Comparison of ENCODE assay signal across 7 cellular contexts in the genomic region with DNA sequence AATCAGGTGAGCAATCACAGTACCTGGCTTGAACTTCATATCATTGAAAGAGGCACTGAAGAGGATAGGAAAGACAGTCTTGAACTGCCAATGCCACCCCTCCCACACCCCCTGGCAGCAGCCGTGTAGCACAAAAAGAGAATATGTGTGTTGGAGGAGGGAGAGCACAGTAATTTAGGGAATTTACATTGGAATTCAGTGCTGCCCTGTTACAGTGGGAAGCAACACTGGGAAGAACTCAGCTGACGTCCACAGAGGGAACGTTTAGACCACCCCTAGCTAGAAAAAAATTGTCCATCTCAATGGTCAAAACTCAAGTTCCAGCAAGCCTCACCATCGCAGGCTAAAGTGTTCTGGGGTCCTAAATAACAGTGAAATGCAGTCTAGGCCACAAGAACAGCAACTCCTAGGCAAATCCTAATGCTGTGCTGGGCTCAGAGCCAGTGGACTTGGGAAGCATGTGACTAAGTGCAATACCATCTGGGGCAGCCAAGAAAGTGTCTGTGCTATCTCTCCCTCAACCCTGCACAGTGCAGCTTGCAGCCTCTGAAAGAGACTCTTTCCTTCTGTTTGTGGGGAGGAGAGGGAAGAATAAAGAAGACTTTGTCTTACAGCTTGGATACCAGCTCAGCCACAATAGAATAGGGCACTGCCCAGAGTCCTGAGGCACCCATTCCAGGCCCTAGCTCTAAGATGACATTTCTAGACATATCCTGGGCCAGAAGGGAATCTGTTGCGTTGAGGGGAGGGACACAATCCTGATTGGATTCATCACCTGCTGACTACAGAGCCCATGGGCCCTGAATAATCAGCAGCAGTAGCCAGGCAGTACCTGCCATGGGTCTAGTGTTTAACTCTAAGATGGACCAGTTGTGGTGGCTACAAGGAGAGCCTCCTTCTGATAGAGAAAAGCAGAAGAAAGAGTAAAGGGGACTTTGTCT.
DNase-seq lines count a peak whose midpoint lies in the region; ATAC-seq and TF ChIP-seq lines count a peak whose summit lies in the region.

No MANE protein-coding gene starts in this region.

- no peaks in the 10 kb centered on the region for H3K27me3 Mint-ChIP-seq in chondrocyte (ENCODE audit: low read depth)

- peaks cover 46% of the 10 kb centered on the region for H3K4me1 Mint-ChIP-seq in chondrocyte (ENCODE audit: low read depth)

- H3K4me1 ChIP-seq in left lung (peaks cover 0 to 6% of the 10 kb centered on the region in 2 donors), upper lobe of right lung (peaks cover 14% of the 10 kb centered on the region)

- peak overlapping the region; percentile 89 for H3K27ac Mint-ChIP-seq in chondrocyte (ENCODE audit: unreplicated experiment)

- H3K27ac ChIP-seq in left lung (peak overlapping the region; percentile 18 to 33), upper lobe of right lung (peak overlapping the region; percentile 1)

- H3K9me3 ChIP-seq in left lung: peaks cover 0 to 7% of the 10 kb centered on the region in 2 donors
- H3K9me3 ChIP-seq in upper lobe of right lung: no peaks in the 10 kb centered on the region

- TF ChIP-seq CTCF in chondrocyte (IDR thresholded peaks at IDR 0.05) (no peak), left lung (IDR thresholded peaks at IDR 0.05) (no peak), upper lobe of right lung (IDR thresholded peaks at IDR 0.05) (no peak)

- H3K4me3 Mint-ChIP-seq in chondrocyte (ENCODE audit: unreplicated experiment): peak overlapping the region; percentile 33

- H3K36me3 Mint-ChIP-seq in chondrocyte (ENCODE audit: low read depth): peaks cover 10% of the 10 kb centered on the region

- ATAC-seq in left lung (peak; percentile 96), upper lobe of right lung (peak; percentile 84), GM19351 (IDR thresholded peaks at IDR 0.05; ENCODE audit: unreplicated experiment) (no peak)

- DNase-seq in NCI-H1694 (lab: John Stamatoyannopoulos, UW) (peak; percentile 62), chondrocyte (ENCODE audit: low spot score) (no peak), left lung (peak in 1 of 2 donors; percentile 80), upper lobe of right lung (no peak), germinal center (ENCODE audit: low spot score) (no peak), CD1c-positive myeloid dendritic cell (ENCODE audit: extremely low spot score) (no peak)

- intact Hi-C loops in left lung (cut with DNase I): no loop called here
- intact Hi-C loops in upper lobe of right lung (cut with DNase I): no loop called here

- H3K27me3 ChIP-seq in left lung: no peaks in the 10 kb centered on the region
- no peaks in the 10 kb centered on the region for H3K27me3 ChIP-seq in upper lobe of right lung

- no peaks in the 10 kb centered on the region for H3K36me3 ChIP-seq in left lung
- H3K36me3 ChIP-seq in upper lobe of right lung: no peaks in the 10 kb centered on the region

- H3K4me3 ChIP-seq in left lung: no peak overlapping the region
- no peak overlapping the region for H3K4me3 ChIP-seq in upper lobe of right lung

- peaks cover 33% of the 10 kb centered on the region for H3K9me3 Mint-ChIP-seq in chondrocyte (ENCODE audit: low read depth)
